In genomic region chr13:91228940-91229339, GRCh38 we compare ENCODE assay signal across 21 cellular contexts.
"Had no signal": no experiment of that assay in that cellular context is flagged by ENCODE, and none has a peak within 500 bp of the region (broad histone marks: within the 10 kb centered on the region; RNA-seq: fewer than 3 reads in every experiment).

No MANE protein-coding gene starts in this region.

- H3K27ac ChIP-seq: HL-60 had no signal

- ATAC-seq: T-cell had no signal

- DNase-seq: KBM-7, MV-4-11, NCI-H1048, NCI-H1105, NCI-H1436, NCI-H187, NCI-H2029, NCI-H2081 treated with DMSO at 0.1 percent for 48 hours, NCI-H2171, NCI-H226, NCI-H446, NCI-H510A, NCI-H524 treated with DMSO at 0.1 percent for 48 hours, NCI-H82, RPMI8226, SHP77, SW 1271, T-cell had no signal

- FAIRE-seq: HTR-8/SVneo, RCC 7860 had no signal
